ENCODE assay signal across 8 cellular contexts in the genomic region with DNA sequence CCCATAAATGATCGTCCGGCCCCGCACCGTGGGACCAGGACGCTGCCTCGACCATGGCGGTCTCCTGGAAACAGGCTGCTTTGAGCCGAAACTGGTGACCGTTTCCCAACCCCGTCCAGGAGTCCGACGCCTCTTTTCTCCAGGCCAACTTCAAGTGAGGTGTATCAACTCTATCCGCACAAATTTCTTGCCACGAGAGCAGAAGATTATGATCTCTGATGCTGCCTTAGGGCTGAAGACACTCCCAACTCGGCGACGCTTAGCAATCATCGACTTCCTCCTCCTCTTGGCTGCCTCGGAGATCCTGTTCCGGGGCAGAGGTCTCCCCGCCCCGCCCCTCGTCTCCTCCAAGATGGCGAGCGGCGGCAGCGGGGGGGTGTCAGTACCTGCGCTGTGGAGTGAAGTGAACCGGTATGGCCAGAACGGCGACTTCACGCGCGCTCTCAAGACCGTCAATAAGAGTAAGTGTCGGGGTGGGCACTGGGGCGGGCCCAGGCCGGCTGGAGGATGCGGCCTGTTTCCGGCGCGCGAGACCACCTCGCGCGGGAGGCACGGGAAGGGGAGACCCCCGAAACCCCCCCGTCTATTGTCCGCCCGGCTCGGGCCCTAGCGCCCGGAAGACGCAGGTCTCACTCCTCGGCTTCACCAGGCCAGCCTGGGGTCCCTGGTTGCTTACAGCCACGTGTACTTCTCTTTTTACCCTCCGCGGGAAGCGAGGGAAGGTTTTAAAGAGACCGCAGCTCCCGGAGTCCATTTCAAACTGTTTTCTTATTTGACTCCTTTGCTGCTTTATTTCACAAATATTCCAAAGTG. TPM values are rescaled to one million over a fixed set of nuclear protein-coding genes. Genes with fewer than 3 reads are reported as not detected.
A peak's percentile ranks its signal among the peaks of the same experiment; 100 is the strongest.
DNase-seq lines count a peak whose midpoint lies in the region; ATAC-seq, FAIRE-seq and TF ChIP-seq lines count a peak whose summit lies in the region.

A gene with protein sequence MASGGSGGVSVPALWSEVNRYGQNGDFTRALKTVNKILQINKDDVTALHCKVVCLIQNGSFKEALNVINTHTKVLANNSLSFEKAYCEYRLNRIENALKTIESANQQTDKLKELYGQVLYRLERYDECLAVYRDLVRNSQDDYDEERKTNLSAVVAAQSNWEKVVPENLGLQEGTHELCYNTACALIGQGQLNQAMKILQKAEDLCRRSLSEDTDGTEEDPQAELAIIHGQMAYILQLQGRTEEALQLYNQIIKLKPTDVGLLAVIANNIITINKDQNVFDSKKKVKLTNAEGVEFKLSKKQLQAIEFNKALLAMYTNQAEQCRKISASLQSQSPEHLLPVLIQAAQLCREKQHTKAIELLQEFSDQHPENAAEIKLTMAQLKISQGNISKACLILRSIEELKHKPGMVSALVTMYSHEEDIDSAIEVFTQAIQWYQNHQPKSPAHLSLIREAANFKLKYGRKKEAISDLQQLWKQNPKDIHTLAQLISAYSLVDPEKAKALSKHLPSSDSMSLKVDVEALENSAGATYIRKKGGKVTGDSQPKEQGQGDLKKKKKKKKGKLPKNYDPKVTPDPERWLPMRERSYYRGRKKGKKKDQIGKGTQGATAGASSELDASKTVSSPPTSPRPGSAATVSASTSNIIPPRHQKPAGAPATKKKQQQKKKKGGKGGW (plus strand): TSS at position 334 of the 813 bp plus-strand sequence. CDS start 19 bp downstream, at position 353.

- H3K36me3 ChIP-seq in A673 (ENCODE audit: insufficient read depth, low read length, poor library complexity, severe bottlenecking) (peaks cover 27% of the 10 kb centered on the region), WERI-Rb-1 (peaks cover 41% of the 10 kb centered on the region), mammary epithelial cell (ENCODE audit: insufficient read depth, low read length) (peaks cover 17% of the 10 kb centered on the region), iPS-20b (ENCODE audit: insufficient read depth, low read depth, low read length) (peaks cover 34% of the 10 kb centered on the region), small intestine (ENCODE audit: control insufficient read depth in 2 of 2, insufficient read depth in 2 of 2, low read length in 2 of 2) (peaks cover 2 to 4% of the 10 kb centered on the region in 2 donors)

- H3K27ac ChIP-seq in A673 (ENCODE audit: low read depth, low read length, poor library complexity, severe bottlenecking): peak within 1 kb of the TSS; percentile 82
- H3K27ac ChIP-seq in WERI-Rb-1: peak within 1 kb of the TSS; percentile 85
- peak within 1 kb of the TSS; percentile 99 for H3K27ac ChIP-seq in mammary epithelial cell (ENCODE audit: insufficient read depth, low read depth, low read length)
- peak within 1 kb of the TSS; percentile 26 for H3K27ac ChIP-seq in iPS-20b (ENCODE audit: low read length)
- H3K27ac ChIP-seq in small intestine (ENCODE audit: low read depth in 1 of 2, low read length in 1 of 2): peak within 1 kb of the TSS; percentile 95 to 98

- H4K20me1 ChIP-seq in mammary epithelial cell (ENCODE audit: insufficient read depth, low read length): no peaks in the 10 kb centered on the region

- dilution Hi-C loops in mammary epithelial cell (cut with HindIII; ENCODE audit: low sequenced_read_pairs): no loop called here

- intact Hi-C loops in A673 (cut with micrococcal nuclease; ENCODE audit: unreplicated experiment): no loop called here
- intact Hi-C loops in mammary epithelial cell (cut with micrococcal nuclease): loop anchor here (1.0 to 5.0 kb wide), 3 partner anchors 31 to 81 kb away; a partner anchor contains a TSS

- 1% methylated on average over 30 of the region's 62 CpGs for WGBS in mammary epithelial cell (ENCODE audit: low coverage, missing lambda C conversion rate)
- WGBS in small intestine, 3 donors: 0% methylated on average over 43 to 62 of the region's 62 CpGs

- H3K9me3 ChIP-seq in A673 (ENCODE audit: low read depth, low read length, poor library complexity, severe bottlenecking) (no peaks in the 10 kb centered on the region), WERI-Rb-1 (ENCODE audit: severe bottlenecking) (no peaks in the 10 kb centered on the region), mammary epithelial cell (replicated peaks; ENCODE audit: insufficient read depth, low read length) (no peaks in the 10 kb centered on the region), iPS-20b (ENCODE audit: insufficient read depth, low read depth, low read length) (no peaks in the 10 kb centered on the region), small intestine (ENCODE audit: control insufficient read depth, low read depth) (no peaks in the 10 kb centered on the region)

- in situ Hi-C loops in mammary epithelial cell (cut with MboI; ENCODE audit: low sequenced_read_pairs in 2 of 2): loop anchor here in 1 of 2 donors (25.0 kb wide), 1 partner anchor 520 kb away; a partner anchor contains a TSS

- peak within 1 kb of the TSS; percentile 82 for H3K4me3 ChIP-seq in A673 (ENCODE audit: low read depth, low read length, poor library complexity, severe bottlenecking)
- peak within 1 kb of the TSS; percentile 83 for H3K4me3 ChIP-seq in WERI-Rb-1 (ENCODE audit: low read depth, low read length)
- peak within 1 kb of the TSS; percentile 74 to 100 (median 99) for H3K4me3 ChIP-seq in mammary epithelial cell (replicated peaks in 1 of 3; ENCODE audit: insufficient read depth in 1 of 3, low read depth in 2 of 3, low read length in 3 of 3)
- H3K4me3 ChIP-seq in iPS-20b (ENCODE audit: low read length): peak within 1 kb of the TSS; percentile 92
- peak within 1 kb of the TSS; percentile 98 to 100 for H3K4me3 ChIP-seq in small intestine (ENCODE audit: low read depth in 1 of 2, low read length in 2 of 2)

- ATAC-seq in GM18867 (IDR thresholded peaks at IDR 0.05; ENCODE audit: unreplicated experiment): peak; percentile 93
- peak; percentile 90 for ATAC-seq in HG03103 (IDR thresholded peaks at IDR 0.05; ENCODE audit: low read depth, unreplicated experiment)

- peak within 1 kb of the TSS; percentile 89 for H3K4me2 ChIP-seq in mammary epithelial cell (ENCODE audit: insufficient read depth, low read depth, low read length)

- H3K4me1 ChIP-seq in A673 (ENCODE audit: insufficient read depth, low read length, poor library complexity, severe bottlenecking) (no peaks in the 10 kb centered on the region), mammary epithelial cell (ENCODE audit: insufficient read depth, low read length) (peaks cover 10% of the 10 kb centered on the region), iPS-20b (ENCODE audit: insufficient read depth, low read length) (peaks cover 6% of the 10 kb centered on the region; the same call in 1 of the 2 replicates), small intestine (ENCODE audit: control insufficient read depth in 2 of 2, insufficient read depth in 1 of 2, low read depth in 1 of 2, low read length in 1 of 2) (peaks cover 6 to 9% of the 10 kb centered on the region in 2 donors)

- DNase-seq in A673 (ENCODE audit: low spot score) (peak; percentile 80), NCI-H2196 treated with DMSO at 0.1 percent for 48 hours (lab: John Stamatoyannopoulos, UW; ENCODE audit: unreplicated experiment) (peak; percentile 52), WERI-Rb-1 (peak; percentile 90), mammary epithelial cell (peak; percentile 86), small intestine (peak; percentile 95)

- TF ChIP-seq CTCF in A673 (conservative IDR thresholded peaks at IDR 0.05; ENCODE audit: low read depth, low read length) (no peak), WERI-Rb-1 (IDR thresholded peaks at IDR 0.05; ENCODE audit: low read depth, low read length) (no peak), mammary epithelial cell (conservative IDR thresholded peaks at IDR 0.05 in 1 of 2, IDR thresholded peaks at IDR 0.05 in 1 of 2; ENCODE audit: extremely low read depth in 1 of 2, insufficient read depth in 1 of 2, low read depth in 1 of 2, low read length in 2 of 2) (no peak)

- no peak for FAIRE-seq in small intestine (lab: Jason Lieb, UNC)

- H3K27me3 ChIP-seq in A673 (replicated peaks; ENCODE audit: insufficient read depth, low read depth, low read length, poor library complexity) (no peaks in the 10 kb centered on the region), WERI-Rb-1 (ENCODE audit: insufficient read depth, low read depth, severe bottlenecking) (no peaks in the 10 kb centered on the region), mammary epithelial cell (ENCODE audit: insufficient read depth, low read length) (no peaks in the 10 kb centered on the region), iPS-20b (ENCODE audit: insufficient read depth, low read length) (no peaks in the 10 kb centered on the region), small intestine (ENCODE audit: control insufficient read depth in 2 of 2, insufficient read depth in 2 of 2, low read length in 2 of 2) (no peaks in the 10 kb centered on the region)

- peak within 1 kb of the TSS; percentile 100 for H3K9ac ChIP-seq in mammary epithelial cell (ENCODE audit: insufficient read depth, low read length)
- H3K9ac ChIP-seq in iPS-20b (ENCODE audit: low read depth, low read length): peak within 1 kb of the TSS; percentile 92

- peak within 1 kb of the TSS; percentile 86 for H2AFZ ChIP-seq in mammary epithelial cell (ENCODE audit: low read depth, low read length)

- BruUV-seq in A673 (replicated peaks; lab: Mats Ljungman, UMichigan) (no TSS peak), mammary epithelial cell (replicated peaks; lab: Mats Ljungman, UMichigan) (no TSS peak)

- H3K79me2 ChIP-seq in mammary epithelial cell (ENCODE audit: insufficient read depth, low read length): peaks cover 93% of the 10 kb centered on the region

- CTCF ChIA-PET in A673 (lab: Charles Lee) (no interaction called here), mammary epithelial cell (lab: Charles Lee; ENCODE audit: low non-redundant PET) (interaction anchor here (0.5 kb wide), 1 partner anchor 42 kb away, joined by 3 read pairs; no protein-coding TSS in a partner anchor)

- POLR2A ChIA-PET in A673 (lab: Charles Lee; ENCODE audit: low non-redundant PET): no interaction called here

RNA-seq across cellular contexts. Expression of the gene that starts here (rescaled TPM):
- total RNA-seq in A673 (2021) (82.9 and 87.4 TPM in 2 replicates), mammary epithelial cell (100 to 1,000 TPM in 1 of 2 donors, 10 to 100 TPM in 1; 91.2 to 190 TPM)
- polyA plus RNA-seq in mammary epithelial cell (149 TPM), small intestine (10 to 100 TPM; 18.8 to 39.7 (median 30.5) TPM)
- polyA minus RNA-seq in mammary epithelial cell: 183 TPM

Comparison
In these comparisons a context has a peak if more than half of its experiments do, and no peak if none do; other contexts are left out.
1. Peak in every context shown above with its lines: DNase-seq, ATAC-seq, H3K4me3 ChIP-seq and H3K27ac ChIP-seq.
2. H3K27ac ChIP-seq: peak in every context shown above with its lines; median percentile 99 in mammary epithelial cell; 96 in small intestine; 85 in WERI-Rb-1; 82 in A673; 26 in iPS-20b.